In genomic region chr1:86214605-86215004, GRCh38 we compare ENCODE assay signal across 27 cellular contexts. TPM values are rescaled to one million over a fixed set of nuclear protein-coding genes. Genes with fewer than 3 reads are reported as not detected.
DNase-seq lines count a peak whose midpoint lies in the region; ATAC-seq, FAIRE-seq and TF ChIP-seq lines count a peak whose summit lies in the region.
"Had no signal": no experiment of that assay in that cellular context is flagged by ENCODE, and none has a peak within 500 bp of the region (broad histone marks: within the 10 kb centered on the region; RNA-seq: fewer than 3 reads in every experiment).

No MANE protein-coding gene starts in this region.

- H3K79me2 ChIP-seq in HepG2 (ENCODE audit: insufficient read depth, low read length), result no peaks in the 10 kb centered on the region
- no peaks in the 10 kb centered on the region for H3K79me2 ChIP-seq in H1 (ENCODE audit: control insufficient read depth in 1 of 2, insufficient read depth in 2 of 2, low read length in 2 of 2)

- no peak overlapping the region for H3K56ac ChIP-seq in H1 (replicated peaks; ENCODE audit: insufficient read length, low read depth, low read length)

- H3K23ac ChIP-seq in H1 (ENCODE audit: insufficient read length), result no peak overlapping the region

- H3K14ac ChIP-seq in H1 (ENCODE audit: insufficient read length), result no peak overlapping the region

- H2BK5ac ChIP-seq in H1 (ENCODE audit: low read depth, low read length), result no peak overlapping the region

- no peak overlapping the region for H2BK120ac ChIP-seq in H1 (replicated peaks; ENCODE audit: low read depth, low read length)

- no peaks in the 10 kb centered on the region for H3K23me2 ChIP-seq in H1 (ENCODE audit: low read depth, low read length)

- H3K4ac ChIP-seq in H1 (replicated peaks; ENCODE audit: insufficient read length, low read depth, low read length), result no peak overlapping the region

- H3K79me1 ChIP-seq in H1 (ENCODE audit: low read depth, low read length), result no peaks in the 10 kb centered on the region

- CTCF ChIA-PET in HepG2 (lab: Yijun Ruan, JAX; ENCODE audit: low intra/inter-chr PET ratio, low total read pairs) (no interaction called here), H1 (lab: Charles Lee; ENCODE audit: partially characterized antibody) (no interaction called here)

- no peak overlapping the region for H2BK20ac ChIP-seq in H1 (ENCODE audit: low read length)

- H4K5ac ChIP-seq in H1 (ENCODE audit: insufficient read length, low read depth, low read length), result no peak overlapping the region

- H3K36me3 ChIP-seq in HepG2 (replicated peaks in 1 of 2; ENCODE audit: control insufficient read depth in 1 of 2, insufficient read depth in 2 of 2, low read length in 2 of 2) (no peaks in the 10 kb centered on the region), right lobe of liver (no peaks in the 10 kb centered on the region), H1 (ENCODE audit: control insufficient read depth in 2 of 4, insufficient read depth in 4 of 4, low read length in 3 of 4) (no peaks in the 10 kb centered on the region), WERI-Rb-1 (no peaks in the 10 kb centered on the region), gastrocnemius medialis (no peaks in the 10 kb centered on the region)
- H3K36me3 ChIP-seq: BE2C, BLaER1 had no signal

- in situ Hi-C loops in HepG2 (cut with HindIII; ENCODE audit: extremely low pct_ligation_motif_present, low pct_unique_long_range_greater_than_20kb) (no loop called here), gastrocnemius medialis (cut with MboI; ENCODE audit: low sequenced_read_pairs in 4 of 4) (loop anchor here in 1 of 4 donors (25.0 kb wide), 1 partner anchor 98 kb away; no protein-coding TSS in a partner anchor)

- intact Hi-C loops in HepG2 (cut with micrococcal nuclease; ENCODE audit: unreplicated experiment), result no loop called here
- intact Hi-C loops in right lobe of liver (cut with DNase I), result no loop called here
- intact Hi-C loops in gastrocnemius medialis (cut with DNase I; ENCODE audit: low total_unique reads), result no loop called here

- no peak overlapping the region for H3K27ac ChIP-seq in HepG2 (ENCODE audit: extremely low read length, insufficient read depth, low read length)
- H3K27ac ChIP-seq in right lobe of liver, result no peak overlapping the region
- no peak overlapping the region for H3K27ac ChIP-seq in H1 (ENCODE audit: low read depth, low read length)
- H3K27ac ChIP-seq in WERI-Rb-1, result no peak overlapping the region
- H3K27ac ChIP-seq in gastrocnemius medialis, result no peak overlapping the region
- H3K27ac ChIP-seq: 22Rv1, BLaER1 had no signal

- FAIRE-seq in HepG2 (lab: Jason Lieb, UNC) (no peak), H1 (lab: Jason Lieb, UNC) (no peak)
- FAIRE-seq: GM12878, GM12892, GM18507, GM19239 had no signal

- TF ChIP-seq RAD21 in HepG2 (CRISPR knock-in tag; IDR thresholded peaks at IDR 0.05) (no peak), Ishikawa (IDR thresholded peaks at IDR 0.05; ENCODE audit: low read depth) (no peak), H1 (IDR thresholded peaks at IDR 0.05 in 1 of 2, conservative IDR thresholded peaks at IDR 0.05 in 1 of 2; ENCODE audit: low read depth in 2 of 2, low read length in 2 of 2) (no peak)

- no TSS peak for BruUV-seq in HepG2 (replicated peaks; lab: Mats Ljungman, UMichigan)

- ATAC-seq in HepG2 (no peak), right lobe of liver (no peak), gastrocnemius medialis (no peak)
- ATAC-seq: GM12878 had no signal

- H3K9me3 ChIP-seq in HepG2 (ENCODE audit: low read length), result no peaks in the 10 kb centered on the region
- no peaks in the 10 kb centered on the region for H3K9me3 ChIP-seq in right lobe of liver
- H3K9me3 ChIP-seq in H1 (ENCODE audit: insufficient read depth in 2 of 2, low read depth in 1 of 2, low read length in 1 of 2), result no peaks in the 10 kb centered on the region; a peak in 1 of 4 replicates
- H3K9me3 ChIP-seq in WERI-Rb-1 (ENCODE audit: severe bottlenecking), result no peaks in the 10 kb centered on the region
- H3K9me3 ChIP-seq in gastrocnemius medialis, result no peaks in the 10 kb centered on the region
- H3K9me3 ChIP-seq: BE2C, BLaER1 had no signal

- no peak overlapping the region for H3K4me2 ChIP-seq in HepG2 (ENCODE audit: low read depth, low read length)
- no peak overlapping the region for H3K4me2 ChIP-seq in H1 (ENCODE audit: insufficient read depth in 1 of 2, low read depth in 2 of 2, low read length in 2 of 2)
- H3K4me2 ChIP-seq: BLaER1 had no signal

- H3K4me1 ChIP-seq in HepG2 (ENCODE audit: insufficient read depth, low read length) (no peaks in the 10 kb centered on the region), right lobe of liver (no peaks in the 10 kb centered on the region), H1 (replicated peaks in 1 of 4; ENCODE audit: control insufficient read depth in 3 of 4, insufficient read depth in 4 of 4, low read length in 3 of 4) (no peaks in the 10 kb centered on the region), gastrocnemius medialis (no peaks in the 10 kb centered on the region)
- H3K4me1 ChIP-seq: BE2C had no signal

- H4K20me1 ChIP-seq in HepG2 (ENCODE audit: insufficient read depth, low read length), result no peaks in the 10 kb centered on the region
- no peaks in the 10 kb centered on the region for H4K20me1 ChIP-seq in H1 (replicated peaks in 1 of 2; ENCODE audit: control insufficient read depth in 1 of 2, insufficient read depth in 2 of 2, low read length in 2 of 2)
- H4K20me1 ChIP-seq: BLaER1 had no signal

- 80% methylated on average over 2 of the region's 2 CpGs for WGBS in HepG2 (ENCODE audit: low lambda C conversion rate)
- WGBS in right lobe of liver (ENCODE audit: insufficient coverage, low coverage, low lambda C conversion rate, missing lambda C conversion rate), result 92% methylated on average over 2 of the region's 2 CpGs
- WGBS in H1 (ENCODE audit: extremely low coverage in 1 of 2, insufficient coverage in 1 of 2, insufficient read length in 1 of 2, insufficient replicate concordance in 2 of 2, low coverage in 1 of 2, low lambda C conversion rate in 2 of 2, missing lambda C conversion rate in 1 of 2), 2 experiments, result 96% methylated on average over 2 of the region's 2 CpGs; no CpG with 5 or more reads in 1 of the 2 experiments

- H2AFZ ChIP-seq in HepG2 (ENCODE audit: low read length) (no peak overlapping the region), H1 (ENCODE audit: low read length) (no peak overlapping the region)

- H3K27me3 ChIP-seq in HepG2 (ENCODE audit: control insufficient read depth in 1 of 2, insufficient read depth in 2 of 2, low read length in 2 of 2) (no peaks in the 10 kb centered on the region), right lobe of liver (no peaks in the 10 kb centered on the region), H1 (replicated peaks in 1 of 4; ENCODE audit: control insufficient read depth in 3 of 4, extremely low read depth in 1 of 4, insufficient read depth in 3 of 4, low read length in 3 of 4) (no peaks in the 10 kb centered on the region), WERI-Rb-1 (ENCODE audit: insufficient read depth, low read depth, severe bottlenecking) (no peaks in the 10 kb centered on the region), gastrocnemius medialis (no peaks in the 10 kb centered on the region)
- H3K27me3 ChIP-seq: BE2C had no signal

- no peak overlapping the region for H2BK15ac ChIP-seq in H1 (ENCODE audit: low read length)

- no peak overlapping the region for H4K8ac ChIP-seq in H1 (ENCODE audit: extremely low read depth, insufficient read depth, low read length)

- TF ChIP-seq EP300 in HepG2 (IDR thresholded peaks at IDR 0.05; ENCODE audit: low read depth in 2 of 2, low read length in 2 of 2) (no peak), HepG2 (CRISPR knock-in tag; IDR thresholded peaks at IDR 0.05; ENCODE audit: borderline replicate concordance) (no peak), Ishikawa (IDR thresholded peaks at IDR 0.05; ENCODE audit: borderline replicate concordance) (no peak), H1 (IDR thresholded peaks at IDR 0.05; ENCODE audit: borderline replicate concordance in 1 of 2, low read depth in 2 of 2, low read length in 2 of 2) (no peak)

- TF ChIP-seq POLR2A in HepG2 (IDR thresholded peaks at IDR 0.05; ENCODE audit: insufficient read depth in 1 of 2, low read depth in 2 of 2, low read length in 2 of 2) (no peak), right lobe of liver (IDR thresholded peaks at IDR 0.05) (no peak), H1 (IDR thresholded peaks at IDR 0.05; ENCODE audit: control extremely low read depth in 1 of 2, low read depth in 2 of 2, low read length in 2 of 2) (no peak), gastrocnemius medialis (IDR thresholded peaks at IDR 0.05) (no peak)

- POLR2A ChIA-PET in HepG2 (lab: Yijun Ruan, JAX) (no interaction called here), H1 (lab: Charles Lee; ENCODE audit: partially characterized antibody) (no interaction called here)

- H3K4me3 ChIP-seq in HepG2 (replicated peaks in 1 of 3; ENCODE audit: insufficient read depth in 1 of 3, low read depth in 2 of 3, low read length in 3 of 3) (no peak overlapping the region), right lobe of liver (no peak overlapping the region), H1 (ENCODE audit: extremely low read depth in 1 of 4, insufficient read depth in 2 of 4, low read depth in 3 of 4, low read length in 4 of 4) (no peak overlapping the region), WERI-Rb-1 (ENCODE audit: low read depth, low read length) (no peak overlapping the region), gastrocnemius medialis (no peak overlapping the region)
- H3K4me3 ChIP-seq: BLaER1, GM12878 had no signal

- no peak overlapping the region for H2AK5ac ChIP-seq in H1 (ENCODE audit: low read depth, low read length)

- H2BK12ac ChIP-seq in H1 (ENCODE audit: low read depth, low read length), result no peak overlapping the region

- no peak for TF ChIP-seq CTCF in HepG2 (CRISPR knock-in tag; IDR thresholded peaks at IDR 0.05)
- no peak for TF ChIP-seq CTCF in right lobe of liver (IDR thresholded peaks at IDR 0.05)
- TF ChIP-seq CTCF in H1 (IDR thresholded peaks at IDR 0.05; ENCODE audit: control extremely low read depth in 1 of 3, insufficient read depth in 1 of 3, low read depth in 1 of 3, low read length in 3 of 3), result no peak
- TF ChIP-seq CTCF in WERI-Rb-1 (IDR thresholded peaks at IDR 0.05; ENCODE audit: low read depth, low read length), result no peak
- TF ChIP-seq CTCF in gastrocnemius medialis (IDR thresholded peaks at IDR 0.05 in 4 of 5, conservative IDR thresholded peaks at IDR 0.05 in 1 of 5), result no peak

- H3K18ac ChIP-seq in H1 (ENCODE audit: extremely low read depth, low read length), result no peak overlapping the region

- H3K9ac ChIP-seq in HepG2 (ENCODE audit: insufficient read depth, low read depth, low read length) (no peak overlapping the region), H1 (replicated peaks in 1 of 4; ENCODE audit: extremely low read depth in 1 of 4, low read depth in 3 of 4, low read length in 3 of 4) (no peak overlapping the region)
- H3K9ac ChIP-seq: BLaER1 had no signal

- H4K91ac ChIP-seq in H1 (replicated peaks; ENCODE audit: insufficient read length, low read length), result no peak overlapping the region

- no peak for DNase-seq in HepG2 (ENCODE audit: low spot score)
- DNase-seq in right lobe of liver, result no peak
- DNase-seq in H1 (ENCODE audit: low read depth in 1 of 2, low spot score in 2 of 2), result no peak
- DNase-seq in WERI-Rb-1, result no peak
- DNase-seq in gastrocnemius medialis, result no peak
- DNase-seq: ACHN; BE2C; C1 segment of cervical spinal cord; CD4-positive, alpha-beta memory T cell; CD4-positive, CD25-positive, alpha-beta regulatory T cell; CD8-positive, alpha-beta memory T cell; COR-L47; DMS 273 treated with DMSO at 0.1 percent for 48 hours; DMS153; DMS53; DMS79; DND-41; EL; GDM1 had no signal

RNA-seq across cellular contexts. Expression of gene COL24A1, which starts 58.0 kb away (rescaled TPM):
- total RNA-seq in HepG2 (2016; rRNA removed; fragmentation: Illumina TruSeq; extraction: Trizol) (0.07 and 0.13 TPM in 2 replicates), right lobe of liver (under 1 TPM in 2 of 6 experiments, not detected in 4; 0.05 to 0.07 TPM), gastrocnemius medialis (under 1 TPM in 2 of 4 donors, not detected in 2; 0.09 to 0.36 TPM)
- total RNA-seq in HepG2 (2016; cell fraction: cytosol; rRNA removed; fragmentation: Illumina TruSeq; extraction: Trizol; ENCODE audit: low read depth), result 0.09 TPM in 1 of 2 replicates, not detected in the other
- total RNA-seq in HepG2 (2016; cell fraction: insoluble cytoplasmic fraction; rRNA removed; fragmentation: Illumina TruSeq; extraction: Trizol), result 0.04 and 0.17 TPM in 2 replicates
- total RNA-seq in HepG2 (2016; cell fraction: membrane; rRNA removed; fragmentation: Illumina TruSeq; extraction: Trizol), result 0.03 TPM in 1 of 2 replicates, not detected in the other
- 0.09 and 0.19 TPM in 2 replicates for total RNA-seq in HepG2 (2016; cell fraction: nucleus; rRNA removed; fragmentation: Illumina TruSeq; extraction: Trizol)
- polyA plus RNA-seq in HepG2 (2011; rRNA removed) (0.04 and 0.07 TPM in 2 replicates), H1 (2011; rRNA removed) (0.23 and 0.46 TPM in 2 replicates)
- polyA plus RNA-seq in HepG2 (2011; cell fraction: cytosol; rRNA removed), result 0.01 TPM in 2 replicates
- 0.39 and 0.55 TPM in 2 replicates for polyA plus RNA-seq in HepG2 (2011; cell fraction: nucleus; rRNA removed)
- 0.11 and 0.27 TPM in 2 replicates for polyA plus RNA-seq in HepG2 (2012)
- not detected in 2 replicates for polyA plus RNA-seq in HepG2 (2016; cell fraction: cytosol; fragmentation: Illumina TruSeq; extraction: Trizol; ENCODE audit: low read depth)
- 0.05 and 0.23 TPM in 2 replicates for polyA plus RNA-seq in HepG2 (2016; cell fraction: insoluble cytoplasmic fraction; fragmentation: Illumina TruSeq; extraction: Trizol; ENCODE audit: low read depth)
- not detected in 2 replicates for polyA plus RNA-seq in HepG2 (2016; cell fraction: membrane; fragmentation: Illumina TruSeq; extraction: Trizol; ENCODE audit: low read depth)
- polyA plus RNA-seq in HepG2 (2016; cell fraction: nucleus; fragmentation: Illumina TruSeq; extraction: Trizol; ENCODE audit: insufficient read depth, low read depth), result 0.40 and 0.52 TPM in 2 replicates
- not detected in 2 replicates for polyA minus RNA-seq in HepG2 (2011; rRNA and poly(A)+ RNA removed; ENCODE audit: low replicate concordance)
- not detected in 2 replicates for polyA minus RNA-seq in HepG2 (2011; cell fraction: cytosol; rRNA and poly(A)+ RNA removed)
- polyA minus RNA-seq in HepG2 (2011; cell fraction: nucleus; rRNA and poly(A)+ RNA removed), result 0.13 and 0.25 TPM in 2 replicates
- total RNA-seq in H1 (2021; fragmentation: NEBNext Ultra II Directional; extraction: Animal tissue kit (Norgen Biotek cat#: 25700)), result 0.77 and 1.1 TPM in 2 replicates
- 0.25 TPM for polyA plus RNA-seq in H1 (2011; cell fraction: cytosol; rRNA removed)
- 2.4 TPM for polyA plus RNA-seq in H1 (2011; cell fraction: nucleus; rRNA removed)
- polyA plus RNA-seq in H1 (2012, experiment 1 of 2), result 0.47 to 0.53 TPM (median 0.52 TPM) in 4 replicates
- polyA plus RNA-seq in H1 (2012, experiment 2 of 2), result 0.07 TPM
- 0.59 TPM for polyA plus RNA-seq in H1 (2013, experiment 1 of 2)
- 0.59 TPM for polyA plus RNA-seq in H1 (2013, experiment 2 of 2)
- 0.44 and 0.66 TPM in 2 replicates for polyA minus RNA-seq in H1 (2011; rRNA and poly(A)+ RNA removed)
- 0.37 TPM for polyA minus RNA-seq in H1 (2011; cell fraction: cytosol; rRNA and poly(A)+ RNA removed)
- 2.6 TPM for polyA minus RNA-seq in H1 (2011; cell fraction: nucleus; rRNA and poly(A)+ RNA removed)
- total RNA-seq: CD8-positive, alpha-beta memory T cell; G401 had no signal
- polyA plus RNA-seq: CD4-positive, alpha-beta memory T cell; CD4-positive, CD25-positive, alpha-beta regulatory T cell; CD8-positive, alpha-beta memory T cell had no signal

Comparison
In these comparisons a context has a peak if more than half of its experiments do, and no peak if none do; other contexts are left out.
1. Of the 41 proteins assayed by ChIP-seq in both HepG2 and H1: peak only in HepG2: none; only in H1: none; in both: CEBPB; in neither: 40.